22 cellular contexts compared by ENCODE assay signal in the genomic region with DNA sequence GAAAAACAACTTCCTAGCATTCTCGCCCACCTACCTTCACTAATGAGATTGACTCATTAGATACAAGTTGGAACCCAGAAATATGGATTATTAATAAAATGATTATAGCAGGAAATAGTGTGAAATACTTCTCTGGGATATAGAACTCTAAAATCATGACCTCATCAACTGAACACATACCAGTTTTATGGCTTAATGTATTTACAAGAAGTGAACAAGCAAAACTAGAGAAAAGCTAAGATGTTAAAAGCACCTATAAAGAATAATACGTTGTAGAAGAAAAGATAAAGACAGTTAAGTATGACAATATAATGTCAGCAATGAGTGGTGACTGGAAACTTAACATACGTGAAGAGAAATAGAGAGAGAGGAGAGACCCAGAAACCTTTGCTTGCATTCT.
"Had no signal": no experiment of that assay in that cellular context is flagged by ENCODE, and none has a peak within 500 bp of the region (broad histone marks: within the 10 kb centered on the region; RNA-seq: fewer than 3 reads in every experiment).

No MANE protein-coding gene starts in this region.

- H3K36me3 ChIP-seq: sigmoid colon, spleen, vagina had no signal

- H3K27me3 ChIP-seq: sigmoid colon, testis, vagina had no signal

- H3K27ac Mint-ChIP-seq: activated naive CD4-positive, alpha-beta T cell treated with anti-CD3 and anti-CD28 coated beads for 36 hours; activated naive CD8-positive, alpha-beta T cell treated with anti-CD3 and anti-CD28 coated beads, Interleukin-2, amount 10 ng/mL, durations not matched to agents 7 days and 5 days; dendritic cell treated with granulocyte-macrophage colony-stimulating factor and Interleukin-4, amounts not matched to agents 40 ng/mL and 50 ng/mL, for 4 days; naive B cell; T-helper 1 cell treated with Interleukin-12 subunit alpha and Interleukin-12 subunit beta and Interleukin-4 antibody, amounts not matched to agents 30 μg/mL and 1 μg/mL, for 36 hours; type B pancreatic cell had no signal

- ATAC-seq: activated T-cell treated with anti-CD3 and anti-CD28 coated beads, Interleukin-2, amount 50 U/mL, for 4 hours had no signal

- H3K4me1 Mint-ChIP-seq: activated naive CD8-positive, alpha-beta T cell treated with anti-CD3 and anti-CD28 coated beads, Interleukin-2, amount 10 ng/mL, durations not matched to agents 7 days and 5 days; naive B cell had no signal

- H3K27ac ChIP-seq: sigmoid colon, spleen, testis, vagina had no signal

- H3K4me1 ChIP-seq: spleen, testis, vagina had no signal

- H3K4me3 ChIP-seq: sigmoid colon, spleen, testis, vagina had no signal

- H3K36me3 Mint-ChIP-seq: activated naive CD8-positive, alpha-beta T cell treated with anti-CD3 and anti-CD28 coated beads, Interleukin-2, amount 10 ng/mL, durations not matched to agents 7 days and 5 days; naive B cell; type B pancreatic cell had no signal

- H3K4me3 Mint-ChIP-seq: activated naive CD4-positive, alpha-beta T cell treated with anti-CD3 and anti-CD28 coated beads for 36 hours; activated naive CD8-positive, alpha-beta T cell treated with anti-CD3 and anti-CD28 coated beads, Interleukin-2, amount 10 ng/mL, durations not matched to agents 7 days and 5 days; activated T-cell treated with anti-CD3 and anti-CD28 coated beads, Interleukin-2, amount 50 U/mL, for 4 hours; dendritic cell treated with granulocyte-macrophage colony-stimulating factor and Interleukin-4, amounts not matched to agents 40 ng/mL and 50 ng/mL, for 4 days; naive B cell; T-helper 1 cell treated with Interleukin-12 subunit alpha and Interleukin-12 subunit beta and Interleukin-4 antibody, amounts not matched to agents 30 μg/mL and 1 μg/mL, for 36 hours; type B pancreatic cell had no signal

- H3K27me3 Mint-ChIP-seq: activated naive CD8-positive, alpha-beta T cell treated with anti-CD3 and anti-CD28 coated beads, Interleukin-2, amount 10 ng/mL, durations not matched to agents 7 days and 5 days; type B pancreatic cell had no signal

- H3K9me3 ChIP-seq: sigmoid colon, testis, vagina had no signal

- DNase-seq: activated CD4-positive, alpha-beta T cell treated with anti-CD3 and anti-CD28 coated beads for 4 hours; activated CD4-positive, alpha-beta T cell treated with anti-CD3 and anti-CD28 coated beads, Interleukin-2, amount 50 U/mL, for 48 hours; activated CD4-positive, CD25-positive, alpha-beta regulatory T cell; activated CD8-positive, alpha-beta memory T cell treated with anti-CD3 and anti-CD28 coated beads, Interleukin-2, amount 50 U/mL, for 48 hours; activated naive CD4-positive, alpha-beta T cell treated with anti-CD3 and anti-CD28 coated beads for 36 hours; activated naive CD8-positive, alpha-beta T cell treated with anti-CD3 and anti-CD28 coated beads, Interleukin-2, amount 10 ng/mL, durations not matched to agents 7 days and 5 days; activated T-cell treated with anti-CD3 and anti-CD28 coated beads, Interleukin-2, amount 50 U/mL, for 4 hours; effector CD8-positive, alpha-beta T cell; foreskin melanocyte; left ventricle myocardium superior; naive B cell; nucleus accumbens; sigmoid colon; spleen; stimulated activated CD4-positive, alpha-beta T cell treated with anti-CD3 and anti-CD28 coated beads, Interleukin-4, amount 100 ng/mL, for 1 hour; stimulated activated naive CD4-positive, alpha-beta T cell; T1000; testis had no signal
